ENCODE assay signal across 22 cellular contexts in the genomic region with DNA sequence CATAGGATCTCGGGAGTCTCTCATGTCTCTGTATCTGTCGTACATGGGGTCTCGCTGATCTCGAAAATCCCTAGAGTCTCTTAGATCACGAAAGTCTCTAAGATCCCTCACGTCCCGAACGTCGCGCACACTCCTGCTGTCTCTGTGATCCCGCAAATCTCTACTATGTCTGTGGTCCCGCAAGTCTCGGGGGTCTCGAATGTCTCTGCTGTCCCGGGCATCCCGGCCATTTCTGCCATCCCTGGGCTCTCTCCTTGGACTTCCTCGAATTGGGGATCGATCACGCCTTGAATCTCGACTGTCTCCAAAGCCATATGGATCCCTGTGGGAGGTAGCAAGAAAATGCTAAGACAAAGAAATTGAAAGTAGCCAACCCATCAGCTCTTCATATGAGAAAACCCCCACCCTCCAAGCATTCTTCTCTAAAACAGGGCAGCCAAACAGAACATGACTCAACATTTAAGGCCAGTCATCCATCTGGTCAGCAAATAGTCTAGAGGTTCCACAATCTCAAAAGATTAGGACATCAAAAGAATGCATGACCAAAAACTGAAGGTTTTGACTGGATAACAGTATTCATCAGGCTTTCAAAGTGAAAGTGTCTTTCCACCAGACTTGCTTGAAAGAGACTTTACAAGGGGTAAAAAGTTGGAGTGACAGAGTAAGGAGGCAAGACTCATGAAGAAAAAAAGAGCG. TPM values are rescaled to one million over a fixed set of nuclear protein-coding genes. Genes with fewer than 3 reads are reported as not detected.
DNase-seq lines count a peak whose midpoint lies in the region; ATAC-seq, FAIRE-seq and TF ChIP-seq lines count a peak whose summit lies in the region.
"Had no signal": no experiment of that assay in that cellular context is flagged by ENCODE, and none has a peak within 500 bp of the region (broad histone marks: within the 10 kb centered on the region; RNA-seq: fewer than 3 reads in every experiment).

No MANE protein-coding gene starts in this region.

- H3K4me2 ChIP-seq in A549, result no peak overlapping the region
- peak overlapping the region; percentile 30 for H3K4me2 ChIP-seq in GM23248 (ENCODE audit: unreplicated experiment)

- peaks cover 34% of the 10 kb centered on the region for H3K36me3 ChIP-seq in GM23248 (ENCODE audit: low read depth)

- CTCF ChIA-PET in A549 (lab: Yijun Ruan, JAX), result interaction anchor here (1.3 kb wide), 1 partner anchor 56 kb away, joined by 3 read pairs; no protein-coding TSS in a partner anchor

- WGBS in A549 (ENCODE audit: missing lambda C conversion rate), result 94% methylated on average over 21 of the region's 21 CpGs
- 93 to 94% methylated on average over 21 of the region's 21 CpGs for WGBS in GM23248 (ENCODE audit: low coverage in 1 of 2, low lambda C conversion rate in 2 of 2, missing lambda C conversion rate in 2 of 2), 2 experiments

- peaks cover 62% of the 10 kb centered on the region for H3K79me2 ChIP-seq in GM23248 (ENCODE audit: insufficient read depth)

- POLR2A ChIA-PET in A549 (lab: Yijun Ruan, JAX), result no interaction called here

- no peaks in the 10 kb centered on the region for H3K27me3 ChIP-seq in GM23248 (replicated peaks; ENCODE audit: insufficient read depth)
- H3K27me3 ChIP-seq: pancreas, upper lobe of right lung had no signal

- no peaks in the 10 kb centered on the region for H3K9me2 ChIP-seq in GM23248 (ENCODE audit: insufficient read depth)

- H3K9me3 ChIP-seq in A549 (no peaks in the 10 kb centered on the region), GM23248 (ENCODE audit: low read depth) (no peaks in the 10 kb centered on the region)
- H3K9me3 ChIP-seq: left ventricle myocardium inferior, pancreas, upper lobe of right lung had no signal

- no peak for TF ChIP-seq CTCF in A549 (IDR thresholded peaks at IDR 0.05)
- TF ChIP-seq CTCF in fibroblast of villous mesenchyme (IDR thresholded peaks at IDR 0.05; ENCODE audit: insufficient read depth, low read depth, low read length), result no peak

- no peak for TF ChIP-seq RAD21 in A549 (conservative IDR thresholded peaks at IDR 0.05 in 1 of 2, IDR thresholded peaks at IDR 0.05 in 1 of 2)

- H2AFZ ChIP-seq in GM23248, result no peak overlapping the region

- H3K4me1 ChIP-seq in A549, result no peaks in the 10 kb centered on the region
- H3K4me1 ChIP-seq in GM23248 (ENCODE audit: insufficient read depth), result peaks cover 11% of the 10 kb centered on the region
- H3K4me1 ChIP-seq: pancreas, upper lobe of right lung had no signal

- peaks cover 13% of the 10 kb centered on the region for H3F3A ChIP-seq in GM23248 (ENCODE audit: insufficient read depth)

- in situ Hi-C loops in GM23248 (cut with MboI), result no loop called here

- H4K20me1 ChIP-seq in GM23248 (ENCODE audit: insufficient read depth), result peaks cover 25% of the 10 kb centered on the region; the same call in 1 of the 2 replicates

- no peak for TF ChIP-seq POLR2A in A549 (IDR thresholded peaks at IDR 0.05; ENCODE audit: low read length)

- DNase-seq in A549 (ENCODE audit: low read depth in 1 of 2, low spot score in 1 of 2) (no peak), GM23248 (peak; percentile 69), amniotic epithelial cell (ENCODE audit: low read depth) (peak; percentile 92), fibroblast of villous mesenchyme (ENCODE audit: low read depth) (peak; percentile 61)
- no peak for DNase-seq in activated effector memory CD4-positive, alpha-beta T cell treated with Interleukin-2 at 50 U/mL for 16 hours
- DNase-seq: activated effector memory CD4-positive, alpha-beta T cell treated with anti-CD3 and anti-CD28 coated beads, Interleukin-2, amount 50 U/mL, for 16 hours; AML-193; anterior cingulate cortex; Calu3; erythroblast; hypothalamus; left ventricle myocardium inferior; NCI-H2081; NCI-H748 treated with DMSO at 0.1 percent for 48 hours; pancreas; stimulated activated naive CD4-positive, alpha-beta T cell treated with Interleukin-2 at 50 U/mL for 16 hours; upper lobe of right lung; WERI-Rb-1 had no signal

- no peak overlapping the region for H3K27ac ChIP-seq in A549
- H3K27ac ChIP-seq in GM23248, result 0 out of 2 replicates have a peak overlapping the region, but pooled peaks have one; percentile 33
- H3K27ac ChIP-seq: left ventricle myocardium inferior, pancreas, upper lobe of right lung, WERI-Rb-1 had no signal

- TF ChIP-seq EP300 in A549 (IDR thresholded peaks at IDR 0.05), result no peak

- peak in 1 of 2 experiments; percentile 36; a peak in 1 of 6 replicates for ATAC-seq in A549
- no peak for ATAC-seq in HG02981 (IDR thresholded peaks at IDR 0.05; ENCODE audit: unreplicated experiment)
- no peak for ATAC-seq in HG03039 (IDR thresholded peaks at IDR 0.05; ENCODE audit: unreplicated experiment)
- no peak for ATAC-seq in GM18498 (IDR thresholded peaks at IDR 0.05; ENCODE audit: unreplicated experiment)
- ATAC-seq: Panc1, pancreas, upper lobe of right lung had no signal

- H3K4me3 ChIP-seq in A549 (no peak overlapping the region), GM23248 (0 out of 2 replicates have a peak overlapping the region, but pooled peaks have one; percentile 17), fibroblast of villous mesenchyme (ENCODE audit: low read depth, low read length) (no peak overlapping the region)
- H3K4me3 ChIP-seq: left ventricle myocardium inferior, pancreas, upper lobe of right lung had no signal

- FAIRE-seq in A549 (lab: Jason Lieb, UNC), result no peak
- FAIRE-seq: pancreas had no signal

- no peak overlapping the region for H3K9ac ChIP-seq in GM23248

TF ChIP-seq in A549, 52 proteins besides CTCF, POLR2A, EP300 and RAD21:
- peak; percentile 16 for TF ChIP-seq MAFK (IDR thresholded peaks at IDR 0.05; ENCODE audit: partially characterized antibody)
- TF ChIP-seq ZC3H11A (IDR thresholded peaks at IDR 0.05), result no peak

RNA-seq across cellular contexts. Expression of a gene that starts 19.4 kb away (rescaled TPM):
- 22.2 and 28.0 TPM in 2 replicates for polyA plus RNA-seq in A549 (2011; rRNA removed)
- 16.9 and 20.0 TPM in 2 replicates for polyA plus RNA-seq in A549 (2012; cell fraction: cytosol; rRNA removed)
- 20.3 and 26.9 TPM in 2 replicates for polyA plus RNA-seq in A549 (2012; cell fraction: nucleus; rRNA removed)
- 26.2 to 27.2 TPM (median 27.1 TPM) in 3 replicates for polyA plus RNA-seq in A549 (2017; fragmentation: RNase III; extraction: RNeasy Plus Mini Kit Qiagen cat#74134 plus additional on column Dnase treatment)
- polyA minus RNA-seq in A549 (2011; rRNA and poly(A)+ RNA removed), result 20.4 and 25.1 TPM in 2 replicates
- total RNA-seq in GM23248 (2014; rRNA removed; shearing (Covaris generic)), result 15.9 and 20.4 TPM in 2 replicates
- 14.9 and 15.3 TPM in 2 replicates for polyA plus RNA-seq in GM23248 (2016; fragmentation: Nextera tagmentation; extraction: Ambion mirVana)
- total RNA-seq in fibroblast of villous mesenchyme, result 15.5 and 18.6 TPM in 2 replicates

RNA-seq across cellular contexts. Expression of a gene that starts 41.3 kb away (rescaled TPM):
- 3.0 and 3.5 TPM in 2 replicates for polyA plus RNA-seq in A549 (2011; rRNA removed)
- polyA plus RNA-seq in A549 (2012; cell fraction: cytosol; rRNA removed), result 12.7 and 14.6 TPM in 2 replicates
- 6.4 and 6.7 TPM in 2 replicates for polyA plus RNA-seq in A549 (2012; cell fraction: nucleus; rRNA removed)
- 10.8 to 11.7 TPM (median 11.5 TPM) in 3 replicates for polyA plus RNA-seq in A549 (2017; fragmentation: RNase III; extraction: RNeasy Plus Mini Kit Qiagen cat#74134 plus additional on column Dnase treatment)
- polyA minus RNA-seq in A549 (2011; rRNA and poly(A)+ RNA removed), result 2.9 and 4.9 TPM in 2 replicates
- total RNA-seq in GM23248 (2014; rRNA removed; shearing (Covaris generic)), result not detected in 2 replicates
- 0.55 and 0.58 TPM in 2 replicates for polyA plus RNA-seq in GM23248 (2016; fragmentation: Nextera tagmentation; extraction: Ambion mirVana)
- total RNA-seq in fibroblast of villous mesenchyme, result under 0.01 TPM in 2 replicates
- total RNA-seq: left ventricle myocardium inferior had no signal

RNA-seq across cellular contexts. Expression of a gene that starts 47.8 kb away (rescaled TPM):
- 5.2 and 7.0 TPM in 2 replicates for polyA plus RNA-seq in A549 (2011; rRNA removed)
- polyA plus RNA-seq in A549 (2012; cell fraction: cytosol; rRNA removed), result 7.4 and 7.7 TPM in 2 replicates
- polyA plus RNA-seq in A549 (2012; cell fraction: nucleus; rRNA removed), result 6.6 and 7.3 TPM in 2 replicates
- 4.7 to 5.7 TPM (median 4.9 TPM) in 3 replicates for polyA plus RNA-seq in A549 (2017; fragmentation: RNase III; extraction: RNeasy Plus Mini Kit Qiagen cat#74134 plus additional on column Dnase treatment)
- 4.9 and 5.1 TPM in 2 replicates for polyA minus RNA-seq in A549 (2011; rRNA and poly(A)+ RNA removed)
- 1.8 and 2.5 TPM in 2 replicates for total RNA-seq in GM23248 (2014; rRNA removed; shearing (Covaris generic))
- polyA plus RNA-seq in GM23248 (2016; fragmentation: Nextera tagmentation; extraction: Ambion mirVana), result 2.8 and 3.4 TPM in 2 replicates
- 0.43 and 0.97 TPM in 2 replicates for total RNA-seq in fibroblast of villous mesenchyme

Comparison
In these comparisons a context has a peak if more than half of its experiments do, and no peak if none do; other contexts are left out.
1. DNase-seq: peak in GM23248 (single experiment), amniotic epithelial cell (single experiment) and fibroblast of villous mesenchyme (single experiment); none in A549 (0 of 2) and activated effector memory CD4-positive, alpha-beta T cell treated with Interleukin-2 at 50 U/mL for 16 hours (single experiment).